Comparison of ENCODE assay signal across 8 cellular contexts in genomic region chr18:13217971-13218375, GRCh38. TPM values are rescaled to one million over a fixed set of nuclear protein-coding genes. Genes with fewer than 3 reads are reported as not detected.
A peak's percentile ranks its signal among the peaks of the same experiment; 100 is the strongest.
DNase-seq lines count a peak whose midpoint lies in the region; ATAC-seq and TF ChIP-seq lines count a peak whose summit lies in the region.

No MANE protein-coding gene starts in this region.

- intact Hi-C loops in activated CD4-positive, alpha-beta memory T cell treated with anti-CD3 and anti-CD28 coated beads for 36 hours (cut with micrococcal nuclease): loop anchor here (5.0 to 10.0 kb wide), 5 partner anchors 247 to 594 kb away; partner anchors contain the start of genes FAM210A and RNMT
- intact Hi-C loops in spleen (cut with DNase I; ENCODE audit: low total_unique reads): loop anchor here (5.0 to 10.0 kb wide), 5 partner anchors 164 to 509 kb away; partner anchors contain the start of genes FAM210A and RNMT

- H3K4me2 ChIP-seq in SK-N-SH: peak overlapping the region; percentile 75

- peaks cover 19% of the 10 kb centered on the region for H3K4me1 Mint-ChIP-seq in activated CD4-positive, alpha-beta memory T cell treated with anti-CD3 and anti-CD28 coated beads for 36 hours (ENCODE audit: low read depth)

- 0% methylated on average over 14 of the region's 54 CpGs for WGBS in SK-N-SH (ENCODE audit: low lambda C conversion rate)
- no CpG with 5 or more reads among the region's 54 CpGs for WGBS in iPS DF 6.9 (ENCODE audit: insufficient coverage, insufficient read length)
- WGBS in spleen, 5 donors: 1% methylated on average over 23 to 54 of the region's 54 CpGs; no CpG with 5 or more reads in 1 of the 5 donors

- H3K9ac ChIP-seq in SK-N-SH: no peak overlapping the region

- H3K4me3 ChIP-seq in SK-N-SH (ENCODE audit: low read depth in 2 of 2, low read length in 1 of 2) (peak overlapping the region; percentile 60 to 63), iPS DF 6.9 (ENCODE audit: low read length) (peak overlapping the region; percentile 61; the same call in 1 of the 2 replicates), spleen (peak overlapping the region; percentile 58 to 94 (median 76))

- no peaks in the 10 kb centered on the region for H3K9me3 Mint-ChIP-seq in activated CD4-positive, alpha-beta memory T cell treated with anti-CD3 and anti-CD28 coated beads for 36 hours

- H3K36me3 Mint-ChIP-seq in activated CD4-positive, alpha-beta memory T cell treated with anti-CD3 and anti-CD28 coated beads for 36 hours: no peaks in the 10 kb centered on the region

- H3K36me3 ChIP-seq in SK-N-SH (replicated peaks in 1 of 2; ENCODE audit: control insufficient read depth in 1 of 2, insufficient read depth in 2 of 2, low read length in 1 of 2) (no peaks in the 10 kb centered on the region), iPS DF 6.9 (ENCODE audit: control insufficient read depth, insufficient read depth, low read length) (no peaks in the 10 kb centered on the region; the same call in 1 of the 2 replicates), spleen (no peaks in the 10 kb centered on the region)

- POLR2A ChIA-PET in SK-N-SH (lab: Yijun Ruan, JAX): no interaction called here
- POLR2A ChIA-PET in activated CD4-positive, alpha-beta memory T cell treated with anti-CD3 and anti-CD28 coated beads for 36 hours (lab: Charles Lee): interaction anchor here (1.3 to 1.4 kb wide), 2 partner anchors 48 to 284 kb away, joined by 4 read pairs; no protein-coding TSS in a partner anchor

- no peaks in the 10 kb centered on the region for H3K9me2 ChIP-seq in SK-N-SH

- H4K20me1 ChIP-seq in SK-N-SH (ENCODE audit: insufficient read depth): no peaks in the 10 kb centered on the region

- H3F3A ChIP-seq in SK-N-SH (replicated peaks; ENCODE audit: insufficient read depth): peaks cover 11% of the 10 kb centered on the region

- peak overlapping the region; percentile 66; the same call in 1 of the 2 replicates for H2AFZ ChIP-seq in SK-N-SH (ENCODE audit: low read depth)

- peaks cover 35% of the 10 kb centered on the region for H3K27me3 Mint-ChIP-seq in activated CD4-positive, alpha-beta memory T cell treated with anti-CD3 and anti-CD28 coated beads for 36 hours

- no peak for TF ChIP-seq RAD21 in SK-N-SH (IDR thresholded peaks at IDR 0.05; ENCODE audit: low read length)

- no peak for TF ChIP-seq EP300 in SK-N-SH (IDR thresholded peaks at IDR 0.05; ENCODE audit: borderline replicate concordance in 1 of 2, low read depth in 1 of 2, low read length in 1 of 2)

- H3K9me3 ChIP-seq in SK-N-SH: no peaks in the 10 kb centered on the region
- H3K9me3 ChIP-seq in iPS DF 6.9 (ENCODE audit: control insufficient read depth, insufficient read depth, low read length): no peaks in the 10 kb centered on the region
- no peaks in the 10 kb centered on the region for H3K9me3 ChIP-seq in spleen

- ATAC-seq in SK-N-SH treated with all-trans-retinoic acid at 6 μM for 48 hours: no peak
- no peak for ATAC-seq in GM19463 (IDR thresholded peaks at IDR 0.05; ENCODE audit: unreplicated experiment)
- ATAC-seq in HG02973 (IDR thresholded peaks at IDR 0.05; ENCODE audit: unreplicated experiment): no peak

- H3K27ac Mint-ChIP-seq in activated CD4-positive, alpha-beta memory T cell treated with anti-CD3 and anti-CD28 coated beads for 36 hours: no peak overlapping the region

- peak overlapping the region in 1 of 2 experiments; percentile 100; a peak in 2 of 4 replicates for H3K27ac ChIP-seq in SK-N-SH (ENCODE audit: low read depth in 2 of 2, low read length in 1 of 2)
- H3K27ac ChIP-seq in iPS DF 6.9 (ENCODE audit: low read length): no peak overlapping the region
- peak overlapping the region; percentile 30 to 83 (median 79) for H3K27ac ChIP-seq in spleen

- CTCF ChIA-PET in SK-N-SH (lab: Yijun Ruan, JAX): interaction anchor here (1.0 to 5.5 kb wide), 5 partner anchors 10 to 412 kb away, joined by 3 to 85 read pairs (median 4); no protein-coding TSS in a partner anchor
- CTCF ChIA-PET in activated CD4-positive, alpha-beta memory T cell treated with anti-CD3 and anti-CD28 coated beads for 36 hours (lab: Charles Lee): interaction anchor here (1.0 to 4.7 kb wide), 3 partner anchors 159 to 343 kb away, joined by 3 to 59 read pairs (median 4); no protein-coding TSS in a partner anchor

- H3K4me1 ChIP-seq in SK-N-SH (ENCODE audit: control insufficient read depth in 1 of 2, insufficient read depth in 2 of 2, low read depth in 1 of 2, low read length in 1 of 2) (peaks cover 9 to 31% of the 10 kb centered on the region in 2 experiments; a peak in 3 of 4 replicates), iPS DF 6.9 (ENCODE audit: control insufficient read depth, insufficient read depth, low read length) (peaks cover 6% of the 10 kb centered on the region), spleen (peaks cover 28 to 69% (median 57%) of the 10 kb centered on the region in 6 donors)

- peak overlapping the region; percentile 59 for H3K4me3 Mint-ChIP-seq in activated CD4-positive, alpha-beta memory T cell treated with anti-CD3 and anti-CD28 coated beads for 36 hours

- H3K79me2 ChIP-seq in SK-N-SH (ENCODE audit: insufficient read depth): no peaks in the 10 kb centered on the region

- H3K27me3 ChIP-seq in SK-N-SH (ENCODE audit: insufficient read depth) (peaks cover 23% of the 10 kb centered on the region; the same call in 1 of the 2 replicates), iPS DF 6.9 (ENCODE audit: control insufficient read depth, insufficient read depth, low read length) (peaks cover 12% of the 10 kb centered on the region), spleen (replicated peaks in 1 of 7) (peaks cover 0 to 74% (median 11%) of the 10 kb centered on the region in 7 donors)

- TF ChIP-seq POLR2A in spleen (IDR thresholded peaks at IDR 0.05): no peak

- TF ChIP-seq CTCF in SK-N-SH (IDR thresholded peaks at IDR 0.05) (no peak), spleen (IDR thresholded peaks at IDR 0.05 in 8 of 11, conservative IDR thresholded peaks at IDR 0.05 in 3 of 11) (no peak)

- DNase-seq in SK-N-SH (no peak), iPS DF 6.9 (ENCODE audit: low read depth, low spot score) (no peak), spleen (no peak), NCI-H82 (lab: John Stamatoyannopoulos, UW) (no peak)
- DNase-seq in activated CD4-positive, alpha-beta memory T cell treated with anti-CD3 and anti-CD28 coated beads for 36 hours: peak; percentile 17

TF ChIP-seq in SK-N-SH, 30 proteins besides CTCF, POLR2A, EP300 and RAD21 (continues in another document):
- TF ChIP-seq SMC3 (IDR thresholded peaks at IDR 0.05; ENCODE audit: low read depth, low read length): no peak
- TF ChIP-seq GABPA (IDR thresholded peaks at IDR 0.05; ENCODE audit: low read depth): no peak
- TF ChIP-seq FOXJ3 (CRISPR knock-in tag; IDR thresholded peaks at IDR 0.05): no peak
- TF ChIP-seq MEF2A (IDR thresholded peaks at IDR 0.05; ENCODE audit: borderline replicate concordance, low read depth): no peak
- no peak for TF ChIP-seq POLR2AphosphoS5 (IDR thresholded peaks at IDR 0.05; ENCODE audit: low read depth, low read length)
- no peak for TF ChIP-seq TCF12 (IDR thresholded peaks at IDR 0.05)
- no peak for TF ChIP-seq FOSL2 (IDR thresholded peaks at IDR 0.05; ENCODE audit: borderline replicate concordance, low read depth)
- no peak for TF ChIP-seq IRF3 (IDR thresholded peaks at IDR 0.05; ENCODE audit: low read depth, low read length)
- no peak for TF ChIP-seq EZH2phosphoT487 (IDR thresholded peaks at IDR 0.05; ENCODE audit: borderline replicate concordance, low read depth)
- TF ChIP-seq TAF1 (IDR thresholded peaks at IDR 0.05; ENCODE audit: borderline replicate concordance, low read depth, low read length): no peak
- no peak for TF ChIP-seq ELF1 (IDR thresholded peaks at IDR 0.05)

TF ChIP-seq in SK-N-SH treated with all-trans-retinoic acid at 6 μM for 48 hours, 23 proteins besides CTCF, POLR2A, EP300 and RAD21:
- TF ChIP-seq GLIS3 (CRISPR knock-in tag; IDR thresholded peaks at IDR 0.05) (no peak), TCF4 (CRISPR knock-in tag; IDR thresholded peaks at IDR 0.05; ENCODE audit: borderline replicate concordance) (no peak)

RNA-seq across cellular contexts. Expression of gene LDLRAD4, which starts 0.6 kb away (rescaled TPM):
- polyA plus RNA-seq in SK-N-SH (2012; rRNA removed) (0.16 and 0.32 TPM in 2 replicates), spleen (1 to 10 TPM; 4.5 to 6.2 (median 5.2) TPM)
- 0.15 and 0.20 TPM in 2 replicates for polyA plus RNA-seq in SK-N-SH (2012; cell fraction: cytosol; rRNA removed)
- polyA plus RNA-seq in SK-N-SH (2012; cell fraction: nucleus; rRNA removed): 0.35 and 0.91 TPM in 2 replicates
- total RNA-seq in activated CD4-positive, alpha-beta memory T cell treated with anti-CD3 and anti-CD28 coated beads for 36 hours: 10 to 100 TPM; 28.4 to 30.1 TPM
- total RNA-seq in spleen: 10 to 100 TPM; 34.2 to 80.8 (median 57.8) TPM
